8 cellular contexts compared by ENCODE assay signal in genomic region chr11:4569075-4569474, GRCh38. TPM values are rescaled to one million over a fixed set of nuclear protein-coding genes. Genes with fewer than 3 reads are reported as not detected.
"Had no signal": no experiment of that assay in that cellular context is flagged by ENCODE, and none has a peak within 500 bp of the region (broad histone marks: within the 10 kb centered on the region; RNA-seq: fewer than 3 reads in every experiment).

No MANE protein-coding gene starts in this region.

- H3K4me3 Mint-ChIP-seq: H9, IgD-negative memory B cell had no signal

- H3K27ac ChIP-seq: GM23248 had no signal

- H3K9ac ChIP-seq: GM23248 had no signal

- H3K36me3 Mint-ChIP-seq: IgD-negative memory B cell had no signal

- H3K4me1 Mint-ChIP-seq: IgD-negative memory B cell had no signal

- H3K9me3 Mint-ChIP-seq: IgD-negative memory B cell had no signal

- H3K27ac Mint-ChIP-seq: H9 had no signal

- FAIRE-seq: H54, HTR-8/SVneo had no signal

- H3K27me3 Mint-ChIP-seq: IgD-negative memory B cell had no signal

- DNase-seq: GM23248, GOT3, H9, HCEC 1CT had no signal

- H3K4me3 ChIP-seq: GM23248 had no signal

RNA-seq across cellular contexts. Expression of gene OR52I2, which starts 12.5 kb away (rescaled TPM):
- total RNA-seq: GM23248, H9, HT-29 had no signal
- polyA plus RNA-seq: GM23248, IgD-negative memory B cell had no signal

RNA-seq across cellular contexts. Expression of gene OR52M1, which starts 24.1 kb away (rescaled TPM):
- total RNA-seq: GM23248, H9, HT-29 had no signal
- polyA plus RNA-seq: GM23248, IgD-negative memory B cell had no signal

RNA-seq across cellular contexts. Expression of gene OR52I1, which starts 24.8 kb away (rescaled TPM):
- total RNA-seq: GM23248, H9, HT-29 had no signal
- polyA plus RNA-seq: GM23248, IgD-negative memory B cell had no signal
